Comparison of ENCODE assay signal across 12 cellular contexts in genomic region chr10:86411852-86412550, GRCh38. TPM values are rescaled to one million over a fixed set of nuclear protein-coding genes. Genes with fewer than 3 reads are reported as not detected.
A peak's percentile ranks its signal among the peaks of the same experiment; 100 is the strongest.
DNase-seq lines count a peak whose midpoint lies in the region; ATAC-seq lines count a peak whose summit lies in the region.
"Had no signal": no experiment of that assay in that cellular context is flagged by ENCODE, and none has a peak within 500 bp of the region (broad histone marks: within the 10 kb centered on the region; RNA-seq: fewer than 3 reads in every experiment).

No MANE protein-coding gene starts in this region.

- no peaks in the 10 kb centered on the region for H3K27me3 ChIP-seq in CD8-positive, alpha-beta memory T cell (ENCODE audit: insufficient read depth, low read length, poor library complexity, severe bottlenecking)
- H3K27me3 ChIP-seq: pancreas had no signal

- peak overlapping the region; percentile 25 for H3K4me3 ChIP-seq in CD8-positive, alpha-beta memory T cell (ENCODE audit: low read length)
- H3K4me3 ChIP-seq: pancreas, PC-9 had no signal

- H3K27me3 Mint-ChIP-seq in CD8-positive, alpha-beta memory T cell = no peaks in the 10 kb centered on the region
- no peaks in the 10 kb centered on the region for H3K27me3 Mint-ChIP-seq in activated naive CD8-positive, alpha-beta T cell treated with anti-CD3 and anti-CD28 coated beads, Interleukin-2, amount 10 ng/mL, durations not matched to agents 7 days and 5 days
- peaks cover 0 to 2% of the 10 kb centered on the region in 2 donors for H3K27me3 Mint-ChIP-seq in natural killer cell treated with Interleukin-12 subunit alpha and Interleukin-12 subunit beta and Interleukin-15 and Interleukin-18, amount 100 ng/mL, for 72 hours

- peaks cover 40 to 41% (median 40%) of the 10 kb centered on the region in 3 donors for H3K4me1 Mint-ChIP-seq in CD8-positive, alpha-beta memory T cell
- peaks cover 36% of the 10 kb centered on the region for H3K4me1 Mint-ChIP-seq in activated naive CD8-positive, alpha-beta T cell treated with anti-CD3 and anti-CD28 coated beads, Interleukin-2, amount 10 ng/mL, durations not matched to agents 7 days and 5 days
- H3K4me1 Mint-ChIP-seq in natural killer cell treated with Interleukin-12 subunit alpha and Interleukin-12 subunit beta and Interleukin-15 and Interleukin-18, amount 100 ng/mL, for 72 hours (ENCODE audit: low read depth in 2 of 2) = peaks cover 20 to 24% of the 10 kb centered on the region in 2 donors

- peak overlapping the region; percentile 75 to 93 (median 86) for H3K27ac Mint-ChIP-seq in CD8-positive, alpha-beta memory T cell
- peak overlapping the region; percentile 89 for H3K27ac Mint-ChIP-seq in activated naive CD8-positive, alpha-beta T cell treated with anti-CD3 and anti-CD28 coated beads, Interleukin-2, amount 10 ng/mL, durations not matched to agents 7 days and 5 days
- H3K27ac Mint-ChIP-seq in natural killer cell treated with Interleukin-12 subunit alpha and Interleukin-12 subunit beta and Interleukin-15 and Interleukin-18, amount 100 ng/mL, for 72 hours = peak overlapping the region; percentile 24 to 26

- H3K4me1 ChIP-seq in CD8-positive, alpha-beta memory T cell (ENCODE audit: insufficient read depth, low read length) = peaks cover 42% of the 10 kb centered on the region

- peak overlapping the region; percentile 53 to 85 (median 81) for H3K4me3 Mint-ChIP-seq in CD8-positive, alpha-beta memory T cell
- H3K4me3 Mint-ChIP-seq in activated naive CD8-positive, alpha-beta T cell treated with anti-CD3 and anti-CD28 coated beads, Interleukin-2, amount 10 ng/mL, durations not matched to agents 7 days and 5 days = peak overlapping the region; percentile 74
- peak overlapping the region; percentile 51 for H3K4me3 Mint-ChIP-seq in natural killer cell treated with Interleukin-12 subunit alpha and Interleukin-12 subunit beta and Interleukin-15 and Interleukin-18, amount 100 ng/mL, for 72 hours

- DNase-seq in CD8-positive, alpha-beta memory T cell = no peak
- no peak for DNase-seq in activated naive CD8-positive, alpha-beta T cell treated with anti-CD3 and anti-CD28 coated beads, Interleukin-2, amount 10 ng/mL, durations not matched to agents 7 days and 5 days
- no peak for DNase-seq in natural killer cell treated with Interleukin-12 subunit alpha and Interleukin-12 subunit beta and Interleukin-15 and Interleukin-18, amount 100 ng/mL, for 72 hours (ENCODE audit: low spot score)
- DNase-seq in kidney tubule cell (ENCODE audit: low spot score) (no peak), KG1 (lab: John Stamatoyannopoulos, UW) (no peak), hypothalamus (lab: John Stamatoyannopoulos, UW) (no peak)
- DNase-seq: DMS153, NCI-H1092, PC-9 had no signal

- no peaks in the 10 kb centered on the region for H3K36me3 ChIP-seq in CD8-positive, alpha-beta memory T cell (ENCODE audit: insufficient read depth, low read length)
- H3K36me3 ChIP-seq: pancreas had no signal

- peak; percentile 10 for ATAC-seq in HG02588 (IDR thresholded peaks at IDR 0.05; ENCODE audit: unreplicated experiment)
- peak; percentile 17 for ATAC-seq in activated naive CD8-positive, alpha-beta T cell treated with anti-CD3 and anti-CD28 coated beads, Interleukin-2, amount 10 ng/mL, durations not matched to agents 7 days and 5 days (ENCODE audit: low read depth)
- no peak for ATAC-seq in natural killer cell treated with Interleukin-12 subunit alpha and Interleukin-12 subunit beta and Interleukin-15 and Interleukin-18, amount 100 ng/mL, for 72 hours
- ATAC-seq in HG02938 (IDR thresholded peaks at IDR 0.05; ENCODE audit: unreplicated experiment) = no peak

- POLR2A ChIA-PET in CD8-positive, alpha-beta memory T cell (lab: Charles Lee) = interaction anchor here (1.0 to 4.2 kb wide), 2 partner anchors 11 to 109 kb away, joined by 3 to 50 read pairs; partner anchors contain the start of gene WAPL
- POLR2A ChIA-PET in activated naive CD8-positive, alpha-beta T cell treated with anti-CD3 and anti-CD28 coated beads, Interleukin-2, amount 10 ng/mL, durations not matched to agents 7 days and 5 days (lab: Charles Lee) = interaction anchor here (0.7 to 7.2 kb wide), 7 partner anchors 10 to 173 kb away, joined by 3 to 153 read pairs (median 4); partner anchors contain the start of gene WAPL

- H3K9me3 Mint-ChIP-seq in CD8-positive, alpha-beta memory T cell = no peaks in the 10 kb centered on the region
- peaks cover 6% of the 10 kb centered on the region for H3K9me3 Mint-ChIP-seq in activated naive CD8-positive, alpha-beta T cell treated with anti-CD3 and anti-CD28 coated beads, Interleukin-2, amount 10 ng/mL, durations not matched to agents 7 days and 5 days
- H3K9me3 Mint-ChIP-seq in natural killer cell treated with Interleukin-12 subunit alpha and Interleukin-12 subunit beta and Interleukin-15 and Interleukin-18, amount 100 ng/mL, for 72 hours = no peaks in the 10 kb centered on the region

- no peaks in the 10 kb centered on the region for H3K36me3 Mint-ChIP-seq in CD8-positive, alpha-beta memory T cell
- H3K36me3 Mint-ChIP-seq in activated naive CD8-positive, alpha-beta T cell treated with anti-CD3 and anti-CD28 coated beads, Interleukin-2, amount 10 ng/mL, durations not matched to agents 7 days and 5 days = peaks cover 10% of the 10 kb centered on the region
- peaks cover 5% of the 10 kb centered on the region for H3K36me3 Mint-ChIP-seq in natural killer cell treated with Interleukin-12 subunit alpha and Interleukin-12 subunit beta and Interleukin-15 and Interleukin-18, amount 100 ng/mL, for 72 hours

- CTCF ChIA-PET in CD8-positive, alpha-beta memory T cell (lab: Charles Lee) = interaction anchor here (4.2 kb wide), 1 partner anchor 12 kb away, joined by 55 read pairs; no protein-coding TSS in a partner anchor

- no peaks in the 10 kb centered on the region for H3K9me3 ChIP-seq in CD8-positive, alpha-beta memory T cell (ENCODE audit: low read length)
- H3K9me3 ChIP-seq: pancreas had no signal

- no peak overlapping the region for H3K27ac ChIP-seq in CD8-positive, alpha-beta memory T cell (ENCODE audit: low read depth, low read length)
- H3K27ac ChIP-seq: PC-9 had no signal

RNA-seq across cellular contexts. Expression of gene GRID1, which starts 45.4 kb away (rescaled TPM):
- total RNA-seq in CD8-positive, alpha-beta memory T cell = not detected
- polyA plus RNA-seq in CD8-positive, alpha-beta memory T cell = not detected
- total RNA-seq in activated naive CD8-positive, alpha-beta T cell treated with anti-CD3 and anti-CD28 coated beads, Interleukin-2, amount 10 ng/mL, durations not matched to agents 7 days and 5 days = not detected
- total RNA-seq in natural killer cell treated with Interleukin-12 subunit alpha and Interleukin-12 subunit beta and Interleukin-15 and Interleukin-18, amount 100 ng/mL, for 72 hours = not detected
- total RNA-seq: PC-9 had no signal

Comparison
In these comparisons a context has a peak if more than half of its experiments do, and no peak if none do; other contexts are left out.
1. H3K27ac Mint-ChIP-seq: peak in every context shown above with its lines; median percentile 89 in activated naive CD8-positive, alpha-beta T cell treated with anti-CD3 and anti-CD28 coated beads, Interleukin-2, amount 10 ng/mL, durations not matched to agents 7 days and 5 days; 86 in CD8-positive, alpha-beta memory T cell; 25 in natural killer cell treated with Interleukin-12 subunit alpha and Interleukin-12 subunit beta and Interleukin-15 and Interleukin-18, amount 100 ng/mL, for 72 hours.
2. ATAC-seq: peak in HG02588 (single experiment) and activated naive CD8-positive, alpha-beta T cell treated with anti-CD3 and anti-CD28 coated beads, Interleukin-2, amount 10 ng/mL, durations not matched to agents 7 days and 5 days (single experiment); none in natural killer cell treated with Interleukin-12 subunit alpha and Interleukin-12 subunit beta and Interleukin-15 and Interleukin-18, amount 100 ng/mL, for 72 hours (0 of 2) and HG02938 (single experiment).
3. Peak in every context shown above with its lines, with median percentiles within 50 percentile points of each other: H3K4me3 Mint-ChIP-seq.